ENCODE assay signal across 6 cellular contexts in genomic region chr5:137504916-137505315, GRCh38. TPM values are rescaled to one million over a fixed set of nuclear protein-coding genes. Genes with fewer than 3 reads are reported as not detected.
"Had no signal": no experiment of that assay in that cellular context is flagged by ENCODE, and none has a peak within 500 bp of the region (broad histone marks: within the 10 kb centered on the region; RNA-seq: fewer than 3 reads in every experiment).

No MANE protein-coding gene starts in this region.

- H3K36me3 ChIP-seq: HAP-1 had no signal

- H3K4me1 ChIP-seq: HAP-1 had no signal

- H3K9me3 ChIP-seq: HAP-1 had no signal

- DNase-seq: GM23248, GOT3, H7, IMR-90 had no signal

- H3K4me3 ChIP-seq: GM23248, HAP-1 had no signal

- H3K27ac ChIP-seq: GM23248 had no signal

RNA-seq across cellular contexts. Expression of gene SPOCK1, which starts 5.8 kb away (rescaled TPM):
- total RNA-seq: HT-29 had no signal
